Comparison of ENCODE assay signal across 1 cellular context in genomic region chr2:13021470-13021957, GRCh38.
TF ChIP-seq lines count a peak whose summit lies in the region.

No MANE protein-coding gene starts in this region.

TF ChIP-seq in SK-N-SH treated with all-trans-retinoic acid at 6 μM for 48 hours, 23 proteins besides CTCF, POLR2A, EP300 and RAD21 (continued from another document):
- TF ChIP-seq PATZ1 (CRISPR knock-in tag; IDR thresholded peaks at IDR 0.05; ENCODE audit: borderline replicate concordance) (no peak), ZNF70 (CRISPR knock-in tag; IDR thresholded peaks at IDR 0.05) (peak; percentile 9; the same call in 1 of the 2 replicates), ESRRG (CRISPR knock-in tag; IDR thresholded peaks at IDR 0.05) (peak; percentile 75; the same call in 1 of the 2 replicates)
TF ChIP-seq in SK-N-SH treated with all-trans-retinoic acid at 6 μM for 48 hours: peak in this region for 12.
